Comparison of ENCODE assay signal across 10 cellular contexts in the genomic region with DNA sequence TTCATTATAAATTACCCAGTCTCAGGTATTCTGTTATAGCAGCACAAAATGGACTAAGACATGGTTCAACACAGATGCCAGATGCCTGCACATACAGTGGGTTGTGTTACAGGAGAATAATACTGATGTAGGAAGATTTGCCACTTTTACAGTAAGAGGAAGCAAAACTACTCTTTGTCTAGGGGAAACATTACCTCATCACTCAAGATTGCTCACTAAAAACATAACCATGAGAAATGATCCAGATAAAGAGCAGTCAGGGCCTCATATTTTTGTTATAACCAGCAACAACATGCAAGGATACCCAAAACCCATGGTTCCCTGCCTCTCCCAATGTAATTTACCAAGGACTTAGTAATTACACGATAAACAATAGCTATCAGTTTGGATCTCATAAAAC. TPM values are rescaled to one million over a fixed set of nuclear protein-coding genes. Genes with fewer than 3 reads are reported as not detected.
DNase-seq lines count a peak whose midpoint lies in the region; ATAC-seq, FAIRE-seq and TF ChIP-seq lines count a peak whose summit lies in the region.
"Had no signal": no experiment of that assay in that cellular context is flagged by ENCODE, and none has a peak within 500 bp of the region (broad histone marks: within the 10 kb centered on the region; RNA-seq: fewer than 3 reads in every experiment).

No MANE protein-coding gene starts in this region.

- H3K4me1 ChIP-seq in lower lobe of right lung = peaks cover 49% of the 10 kb centered on the region

- no peaks in the 10 kb centered on the region for H3K9me3 ChIP-seq in lower lobe of right lung

- TF ChIP-seq CTCF in GM06990 (IDR thresholded peaks at IDR 0.05; ENCODE audit: insufficient read depth, low read length, poor library complexity, severe bottlenecking) (no peak), lower lobe of right lung (IDR thresholded peaks at IDR 0.05) (no peak)

- DNase-seq in GM06990 (ENCODE audit: extremely low read depth, insufficient read length) (peak; percentile 64), HCEC 1CT (peak; percentile 64), RCC 7860 (ENCODE audit: low spot score) (peak; percentile 61), lower lobe of right lung (no peak), putamen (ENCODE audit: low spot score) (no peak), activated T-cell treated with anti-CD3 and anti-CD28 coated beads for 4 hours (no peak), sciatic nerve (ENCODE audit: low spot score) (no peak)
- DNase-seq in activated CD8-positive, alpha-beta memory T cell treated with anti-CD3 and anti-CD28 coated beads for 24 hours = no peak
- DNase-seq: NCI-H2107, occipital lobe had no signal

- H3K27ac ChIP-seq in lower lobe of right lung = peak overlapping the region; percentile 78

- no peak for FAIRE-seq in RCC 7860 (lab: Jason Lieb, UNC)

- no peaks in the 10 kb centered on the region for H3K36me3 ChIP-seq in GM06990 (ENCODE audit: control insufficient read depth, insufficient read depth, low read length)
- H3K36me3 ChIP-seq in lower lobe of right lung = no peaks in the 10 kb centered on the region

- H3K27me3 ChIP-seq in GM06990 (replicated peaks; ENCODE audit: control insufficient read depth, insufficient read depth, low read length) (no peaks in the 10 kb centered on the region), lower lobe of right lung (ENCODE audit: low read depth) (no peaks in the 10 kb centered on the region)

- ATAC-seq in lower lobe of right lung (peak in 1 of 2 donors; percentile 48), sciatic nerve (no peak)

- H3K4me3 ChIP-seq in GM06990 (replicated peaks; ENCODE audit: low read depth, low read length) (no peak overlapping the region), lower lobe of right lung (no peak overlapping the region)

- intact Hi-C loops in lower lobe of right lung (cut with DNase I) (no loop called here), sciatic nerve (cut with DNase I) (no loop called here)

RNA-seq across cellular contexts. Expression of a gene that starts 28.0 kb away (rescaled TPM):
- total RNA-seq in lower lobe of right lung (45.7 TPM), sciatic nerve (81.2 TPM)

Comparison
In these comparisons a context has a peak if more than half of its experiments do, and no peak if none do; other contexts are left out.
1. DNase-seq: peak in GM06990 (single experiment), HCEC 1CT (single experiment) and RCC 7860 (single experiment); none in lower lobe of right lung (single experiment), putamen (single experiment), activated T-cell treated with anti-CD3 and anti-CD28 coated beads for 4 hours (single experiment), sciatic nerve (single experiment) and activated CD8-positive, alpha-beta memory T cell treated with anti-CD3 and anti-CD28 coated beads for 24 hours (single experiment).